2 cellular contexts compared by ENCODE assay signal in genomic region chr2:222791946-222792649, GRCh38.
A peak's percentile ranks its signal among the peaks of the same experiment; 100 is the strongest.
TF ChIP-seq lines count a peak whose summit lies in the region.

No MANE protein-coding gene starts in this region.

TF ChIP-seq in IMR-90, 13 proteins besides CTCF, POLR2A, EP300 and RAD21 (continued from another document):
- TF ChIP-seq ELK1 (IDR thresholded peaks at IDR 0.05; ENCODE audit: borderline replicate concordance, low read depth, low read length) (no peak), CHD1 (IDR thresholded peaks at IDR 0.05; ENCODE audit: low read depth, low read length) (no peak), RCOR1 (IDR thresholded peaks at IDR 0.05; ENCODE audit: insufficient replicate concordance, low read length) (no peak), NFE2L2 (IDR thresholded peaks at IDR 0.05; ENCODE audit: low read depth, low read length) (no peak), BHLHE40 (IDR thresholded peaks at IDR 0.05; ENCODE audit: low read depth, low read length) (no peak), MAFK (IDR thresholded peaks at IDR 0.05; ENCODE audit: low read depth, low read length) (no peak), SMC3 (IDR thresholded peaks at IDR 0.05; ENCODE audit: low read depth, low read length) (no peak), MXI1 (IDR thresholded peaks at IDR 0.05; ENCODE audit: borderline replicate concordance, low read depth, low read length) (no peak), USF2 (IDR thresholded peaks at IDR 0.05; ENCODE audit: low read depth, low read length) (no peak), RFX5 (IDR thresholded peaks at IDR 0.05; ENCODE audit: low read depth, low read length) (no peak), FOS (IDR thresholded peaks at IDR 0.05; ENCODE audit: low read depth, low read length) (no peak)

TF ChIP-seq in HepG2, 621 proteins besides CTCF, POLR2A, EP300 and RAD21 (continued from another document):
- TF ChIP-seq TBX2 (CRISPR knock-in tag; IDR thresholded peaks at IDR 0.05; ENCODE audit: borderline replicate concordance): peak; percentile 30; the same call in 1 of the 2 replicates
- TF ChIP-seq RFX1 (IDR thresholded peaks at IDR 0.05): no peak
- no peak for TF ChIP-seq ARID2 (CRISPR knock-in tag; IDR thresholded peaks at IDR 0.05; ENCODE audit: borderline replicate concordance)
- peak; percentile 50; the same call in 1 of the 2 replicates for TF ChIP-seq RXRA (CRISPR knock-in tag; IDR thresholded peaks at IDR 0.05)
- peak; percentile 25; the same call in 1 of the 2 replicates for TF ChIP-seq BCL6 (CRISPR knock-in tag; IDR thresholded peaks at IDR 0.05)
- TF ChIP-seq ZBTB43 (CRISPR knock-in tag; conservative IDR thresholded peaks at IDR 0.05): no peak
- TF ChIP-seq ZNF350 (CRISPR knock-in tag; IDR thresholded peaks at IDR 0.05; ENCODE audit: borderline replicate concordance, low read depth): 0 out of 2 replicates have a peak, but pooled peaks have one; percentile 27
- TF ChIP-seq ZNF441 (CRISPR knock-in tag; IDR thresholded peaks at IDR 0.05; ENCODE audit: borderline replicate concordance): 0 out of 2 replicates have a peak, but pooled peaks have one; percentile 41
- TF ChIP-seq EED (CRISPR knock-in tag; IDR thresholded peaks at IDR 0.05): 0 out of 2 replicates have a peak, but pooled peaks have one; percentile 55
- TF ChIP-seq ZNF598 (CRISPR knock-in tag; IDR thresholded peaks at IDR 0.05; ENCODE audit: borderline replicate concordance): 0 out of 2 replicates have a peak, but pooled peaks have one; percentile 46
- TF ChIP-seq ONECUT2 (CRISPR knock-in tag; IDR thresholded peaks at IDR 0.05): 0 out of 2 replicates have a peak, but pooled peaks have one; percentile 59
- TF ChIP-seq MAZ (IDR thresholded peaks at IDR 0.05; ENCODE audit: borderline replicate concordance, low read depth, low read length): no peak
- peak; percentile 49; the same call in 1 of the 2 replicates for TF ChIP-seq MAZ (CRISPR knock-in tag; IDR thresholded peaks at IDR 0.05; ENCODE audit: low read depth)
- peak; percentile 61 for TF ChIP-seq ETV5 (CRISPR knock-in tag; IDR thresholded peaks at IDR 0.05; ENCODE audit: borderline replicate concordance)
- peak; percentile 42; the same call in 1 of the 2 replicates for TF ChIP-seq SALL1 (CRISPR knock-in tag; IDR thresholded peaks at IDR 0.05)
- no peak for TF ChIP-seq KLF6 (CRISPR knock-in tag; IDR thresholded peaks at IDR 0.05)
- peak; percentile 56; the same call in 1 of the 2 replicates for TF ChIP-seq ZNF605 (CRISPR knock-in tag; IDR thresholded peaks at IDR 0.05)
- peak; percentile 61 for TF ChIP-seq PAXIP1 (CRISPR knock-in tag; conservative IDR thresholded peaks at IDR 0.05)
- peak; percentile 38; the same call in 1 of the 2 replicates for TF ChIP-seq POGZ (CRISPR knock-in tag; IDR thresholded peaks at IDR 0.05)
- TF ChIP-seq PBX2 (CRISPR knock-in tag; IDR thresholded peaks at IDR 0.05): no peak
- no peak for TF ChIP-seq YEATS4 (CRISPR knock-in tag; IDR thresholded peaks at IDR 0.05; ENCODE audit: borderline replicate concordance)
- no peak for TF ChIP-seq ZC3H4 (CRISPR knock-in tag; IDR thresholded peaks at IDR 0.05; ENCODE audit: borderline replicate concordance)
- TF ChIP-seq AFF4 (CRISPR knock-in tag; IDR thresholded peaks at IDR 0.05): no peak
- TF ChIP-seq ZBTB38 (CRISPR knock-in tag; IDR thresholded peaks at IDR 0.05): peak; percentile 55; the same call in 1 of the 2 replicates
- TF ChIP-seq LCORL (IDR thresholded peaks at IDR 0.05): no peak
- no peak for TF ChIP-seq LCORL (CRISPR knock-in tag; IDR thresholded peaks at IDR 0.05)
- peak; percentile 61 for TF ChIP-seq RARA (CRISPR knock-in tag; IDR thresholded peaks at IDR 0.05)
